ENCODE assay signal across 16 cellular contexts in the genomic region with DNA sequence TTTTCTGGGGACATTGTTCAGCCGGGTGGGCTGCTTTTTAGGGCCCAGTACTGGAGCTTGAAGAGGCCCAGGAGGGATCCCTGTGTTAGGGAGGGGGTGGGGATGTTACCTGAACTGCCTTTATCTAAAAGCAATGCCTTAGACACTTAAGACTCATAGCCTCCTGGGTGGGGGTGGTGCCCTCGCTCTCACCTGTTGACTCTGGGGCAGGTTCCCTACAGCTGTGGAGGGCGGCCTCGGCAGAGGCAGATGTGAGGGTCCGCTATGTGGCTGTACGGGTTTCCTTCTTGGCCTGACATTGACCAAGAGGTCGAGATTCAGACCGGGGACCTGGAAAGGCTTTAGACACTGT. TPM values are rescaled to one million over a fixed set of nuclear protein-coding genes. Genes with fewer than 3 reads are reported as not detected.
DNase-seq lines count a peak whose midpoint lies in the region; TF ChIP-seq lines count a peak whose summit lies in the region.
"Had no signal": no experiment of that assay in that cellular context is flagged by ENCODE, and none has a peak within 500 bp of the region (broad histone marks: within the 10 kb centered on the region; RNA-seq: fewer than 3 reads in every experiment).

No MANE protein-coding gene starts in this region.

- no peak overlapping the region for H2AK5ac ChIP-seq in H9 (ENCODE audit: insufficient read length, low read length)

- no peak overlapping the region for H2AFZ ChIP-seq in H9 (ENCODE audit: low read length)

- H2BK120ac ChIP-seq in H9 (ENCODE audit: low read depth, low read length, poor library complexity, severe bottlenecking), result no peak overlapping the region

- H3K4me3 ChIP-seq in kidney epithelial cell (ENCODE audit: low read depth, low read length), result peak overlapping the region; percentile 46
- H3K4me3 ChIP-seq in skin epidermis, result peak overlapping the region; percentile 32 to 56 (median 50)
- H3K4me3 ChIP-seq: spleen had no signal

- H3K9me3 Mint-ChIP-seq in H9 (no peaks in the 10 kb centered on the region; a peak in 1 of 5 replicates), MCF 10A (ENCODE audit: unreplicated experiment) (no peaks in the 10 kb centered on the region)
- H3K9me3 Mint-ChIP-seq: central memory CD8-positive, alpha-beta T cell had no signal

- peaks cover 15 to 27% (median 26%) of the 10 kb centered on the region in 3 experiments; a peak in 6 of 7 replicates for H3K36me3 Mint-ChIP-seq in H9 (ENCODE audit: insufficient read depth in 1 of 3, low read depth in 3 of 3)
- H3K36me3 Mint-ChIP-seq in MCF 10A (ENCODE audit: insufficient read depth, unreplicated experiment), result peaks cover 32% of the 10 kb centered on the region

- H3K4me1 Mint-ChIP-seq in H9 (peaks cover 56 to 62% of the 10 kb centered on the region in 2 experiments), MCF 10A (ENCODE audit: insufficient read depth, unreplicated experiment) (peaks cover 71% of the 10 kb centered on the region)

- H3K27ac Mint-ChIP-seq in H9 (peak overlapping the region in 2 of 3 experiments; percentile 70 to 96; a peak in 1 of 7 replicates), MCF 10A (ENCODE audit: low read depth, unreplicated experiment) (peak overlapping the region; percentile 89)

- POLR2A ChIA-PET in MCF 10A (lab: Yijun Ruan, JAX), result interaction anchor here (0.6 to 5.7 kb wide), 32 partner anchors 11 to 573 kb away, joined by 3 to 68 read pairs (median 4); a partner anchor contains a TSS

- H4K8ac ChIP-seq in H9 (replicated peaks; ENCODE audit: insufficient read length, low read depth, low read length), result no peak overlapping the region

- no peaks in the 10 kb centered on the region for H3K9me3 ChIP-seq in H9 (ENCODE audit: control insufficient read depth, low read depth, low read length)
- H3K9me3 ChIP-seq: spleen had no signal

- no peak overlapping the region for H4K5ac ChIP-seq in H9 (ENCODE audit: insufficient read length, low read depth, low read length)

- TF ChIP-seq CTCF in H9 (conservative IDR thresholded peaks at IDR 0.05) (no peak), MCF 10A (IDR thresholded peaks at IDR 0.05; ENCODE audit: unreplicated experiment) (no peak), kidney epithelial cell (IDR thresholded peaks at IDR 0.05; ENCODE audit: insufficient read depth, low read length, poor library complexity, severe bottlenecking) (no peak)

- H3K27ac ChIP-seq in H9 (ENCODE audit: insufficient read length, low read depth, low read length), result no peak overlapping the region
- H3K27ac ChIP-seq in skin epidermis, result peak overlapping the region in 20 of 21 experiments; percentile 70 to 94 (median 88)
- H3K27ac ChIP-seq: spleen had no signal

- H2BK15ac ChIP-seq in H9 (ENCODE audit: low read depth, low read length), result no peak overlapping the region

- H3K36me3 ChIP-seq in kidney epithelial cell (ENCODE audit: control insufficient read depth, insufficient read depth, low read length), result no peaks in the 10 kb centered on the region
- H3K36me3 ChIP-seq: spleen had no signal

- peaks cover 22% of the 10 kb centered on the region; the same call in 1 of the 2 replicates for H3K79me2 ChIP-seq in H9 (ENCODE audit: insufficient read depth, low read length)

- H3K23ac ChIP-seq in H9 (ENCODE audit: insufficient read length, low read depth, low read length), result no peak overlapping the region

- CTCF ChIA-PET in MCF 10A (lab: Yijun Ruan, JAX), result interaction anchor here (0.6 to 3.9 kb wide), 19 partner anchors 10 to 273 kb away, joined by 3 to 26 read pairs (median 5); no protein-coding TSS in a partner anchor

- H3K4me3 Mint-ChIP-seq in H9 (no peak overlapping the region; a peak in 1 of 5 replicates), MCF 10A (ENCODE audit: unreplicated experiment) (peak overlapping the region; percentile 92)
- H3K4me3 Mint-ChIP-seq: central memory CD8-positive, alpha-beta T cell had no signal

- H3K27me3 Mint-ChIP-seq in H9 (ENCODE audit: low read depth) (no peaks in the 10 kb centered on the region), MCF 10A (ENCODE audit: insufficient read depth, unreplicated experiment) (no peaks in the 10 kb centered on the region)

- intact Hi-C loops in MCF 10A (cut with micrococcal nuclease), result loop anchor here (10.0 kb wide), 1 partner anchor 219 kb away; a partner anchor contains a TSS

- H3K79me1 ChIP-seq in H9 (ENCODE audit: insufficient read depth, low read depth, low read length, poor library complexity, severe bottlenecking), result peaks cover 7% of the 10 kb centered on the region

- H3K14ac ChIP-seq in H9 (ENCODE audit: insufficient read depth, low read length), result no peak overlapping the region

- H3K4me2 ChIP-seq in H9 (ENCODE audit: insufficient read depth, insufficient read length, low read length), result no peak overlapping the region

- H2BK12ac ChIP-seq in H9 (ENCODE audit: insufficient read length, low read depth, low read length), result no peak overlapping the region

- peaks cover 20% of the 10 kb centered on the region; the same call in 1 of the 2 replicates for H3K4me1 ChIP-seq in H9 (ENCODE audit: insufficient read depth, low read length)

- H3K27me3 ChIP-seq in H9 (ENCODE audit: insufficient read depth, low read length), result no peaks in the 10 kb centered on the region
- H3K27me3 ChIP-seq in kidney epithelial cell (ENCODE audit: control insufficient read depth, insufficient read depth, low read length), result no peaks in the 10 kb centered on the region

- no peak overlapping the region for H2BK20ac ChIP-seq in H9 (ENCODE audit: low read depth, low read length, poor library complexity, severe bottlenecking)

- no peak overlapping the region for H3K56ac ChIP-seq in H9 (ENCODE audit: insufficient read length, low read depth, low read length)

- peaks cover 25% of the 10 kb centered on the region for H3K23me2 ChIP-seq in H9 (ENCODE audit: insufficient read length, low read depth, low read length, poor library complexity, severe bottlenecking)

- H3T11ph ChIP-seq in H9 (ENCODE audit: low read length), result no peak overlapping the region

- no TSS peak for BruUV-seq in MCF 10A (replicated peaks; lab: Mats Ljungman, UMichigan)

- no peak overlapping the region for H3K4ac ChIP-seq in H9 (ENCODE audit: low read depth, low read length)

- WGBS in H9 (ENCODE audit: extremely low coverage, insufficient read length, low lambda C conversion rate), result no CpG with 5 or more reads among the region's 8 CpGs

- H3K18ac ChIP-seq in H9 (ENCODE audit: insufficient read length, low read depth, low read length), result no peak overlapping the region

- H4K91ac ChIP-seq in H9 (ENCODE audit: insufficient read length, low read depth, low read length), result no peak overlapping the region

- H3K9ac ChIP-seq in H9 (ENCODE audit: extremely low read depth, insufficient read length, low read length), result no peak overlapping the region

- DNase-seq in H9, result no peak
- peak; percentile 62 for DNase-seq in MCF 10A (ENCODE audit: unreplicated experiment)
- DNase-seq in kidney epithelial cell (ENCODE audit: low read depth), result no peak
- no peak for DNase-seq in activated naive CD4-positive, alpha-beta T cell treated with Interleukin-2 at 50 U/mL for 16 hours
- no peak for DNase-seq in NCI-H146 treated with DMSO at 0.1 percent for 48 hours (lab: John Stamatoyannopoulos, UW; ENCODE audit: unreplicated experiment)
- DNase-seq in activated CD4-positive, CD25-positive, alpha-beta regulatory T cell (lab: John Stamatoyannopoulos, UW), result no peak
- no peak for DNase-seq in iPS-NIHi11 (ENCODE audit: low spot score)
- DNase-seq: activated T-cell treated with anti-CD3 and anti-CD28 coated beads for 4 hours, DMS 273 treated with DMSO at 0.1 percent for 48 hours, NCI-H510A treated with DMSO at 0.1 percent for 48 hours, occipital lobe had no signal

- H2BK5ac ChIP-seq in H9 (ENCODE audit: insufficient read length, low read length), result no peak overlapping the region

- peaks cover 2% of the 10 kb centered on the region for H4K20me1 ChIP-seq in H9 (ENCODE audit: control insufficient read depth, insufficient read depth, insufficient read length)

RNA-seq across cellular contexts. Expression of a gene that starts 0.7 kb away (rescaled TPM):
- total RNA-seq in H9 (2021), result 36.8 and 37.2 TPM in 2 replicates
- total RNA-seq in MCF 10A (2022), result 25.1 and 30.5 TPM in 2 replicates
- total RNA-seq in kidney epithelial cell, result 185 and 292 TPM in 2 replicates
- total RNA-seq: T-helper 1 cell treated with Interleukin-12 subunit alpha and Interleukin-12 subunit beta and Interleukin-4 antibody, amounts not matched to agents 30 ng/mL and 1 ng/mL, for 36 hours had no signal

RNA-seq across cellular contexts. Expression of a gene that starts 22.6 kb away (rescaled TPM):
- not detected in 2 replicates for total RNA-seq in H9 (2021)
- total RNA-seq in MCF 10A (2022), result 0.25 and 0.68 TPM in 2 replicates
- total RNA-seq in kidney epithelial cell, result not detected in 2 replicates
- total RNA-seq: left lobe of liver; occipital lobe; T-helper 1 cell treated with Interleukin-12 subunit alpha and Interleukin-12 subunit beta and Interleukin-4 antibody, amounts not matched to agents 30 ng/mL and 1 ng/mL, for 36 hours had no signal
